In the genomic region with DNA sequence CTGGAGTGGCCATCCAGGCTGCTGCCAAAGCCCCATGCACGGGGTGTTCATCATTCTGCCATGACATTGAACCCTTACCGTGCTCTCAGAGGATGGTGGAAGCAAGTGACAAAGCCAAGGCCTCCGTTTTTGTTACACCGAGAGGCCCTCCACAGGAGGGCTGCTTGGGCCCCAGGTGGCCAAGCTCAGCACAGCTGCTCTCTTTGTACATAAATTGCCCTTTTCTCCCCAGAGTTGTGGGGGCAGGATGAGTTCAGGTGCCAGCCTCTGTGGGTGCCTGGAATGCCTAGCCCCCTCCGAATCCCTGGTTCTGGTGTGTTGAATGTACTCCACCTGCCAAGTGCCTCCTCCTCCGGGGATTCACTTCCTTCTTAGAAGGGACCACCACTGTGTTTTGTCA, we compare ENCODE assay signal across 2 cellular contexts.
TF ChIP-seq lines count a peak whose summit lies in the region.

No MANE protein-coding gene starts in this region.

TF ChIP-seq in HEK293T, 16 proteins besides CTCF, POLR2A, EP300 and RAD21:
- TF ChIP-seq ZNF384 (IDR thresholded peaks at IDR 0.05) (no peak), BHLHE40 (IDR thresholded peaks at IDR 0.05; ENCODE audit: borderline replicate concordance) (no peak), FOXM1 (IDR thresholded peaks at IDR 0.05; ENCODE audit: borderline replicate concordance) (no peak), SUZ12 (IDR thresholded peaks at IDR 0.05) (no peak), CTBP1 (IDR thresholded peaks at IDR 0.05; ENCODE audit: borderline replicate concordance) (no peak), ELF4 (IDR thresholded peaks at IDR 0.05) (no peak), FOXK2 (IDR thresholded peaks at IDR 0.05) (no peak), L3MBTL2 (conservative IDR thresholded peaks at IDR 0.05) (no peak), LEF1 (IDR thresholded peaks at IDR 0.05; ENCODE audit: borderline replicate concordance) (no peak), NFRKB (IDR thresholded peaks at IDR 0.05) (no peak), ARNT (IDR thresholded peaks at IDR 0.05) (no peak), HDGF (IDR thresholded peaks at IDR 0.05; ENCODE audit: borderline replicate concordance) (no peak), FOXA1 (IDR thresholded peaks at IDR 0.05) (no peak), TARDBP (IDR thresholded peaks at IDR 0.05) (no peak), SP1 (IDR thresholded peaks at IDR 0.05) (no peak)
- TF ChIP-seq, protein P1, sequence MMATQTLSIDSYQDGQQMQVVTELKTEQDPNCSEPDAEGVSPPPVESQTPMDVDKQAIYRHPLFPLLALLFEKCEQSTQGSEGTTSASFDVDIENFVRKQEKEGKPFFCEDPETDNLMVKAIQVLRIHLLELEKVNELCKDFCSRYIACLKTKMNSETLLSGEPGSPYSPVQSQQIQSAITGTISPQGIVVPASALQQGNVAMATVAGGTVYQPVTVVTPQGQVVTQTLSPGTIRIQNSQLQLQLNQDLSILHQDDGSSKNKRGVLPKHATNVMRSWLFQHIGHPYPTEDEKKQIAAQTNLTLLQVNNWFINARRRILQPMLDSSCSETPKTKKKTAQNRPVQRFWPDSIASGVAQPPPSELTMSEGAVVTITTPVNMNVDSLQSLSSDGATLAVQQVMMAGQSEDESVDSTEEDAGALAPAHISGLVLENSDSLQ (IDR thresholded peaks at IDR 0.05), result no peak

TF ChIP-seq in H1, 55 proteins besides CTCF, POLR2A, EP300 and RAD21:
- TF ChIP-seq SP4 (IDR thresholded peaks at IDR 0.05; ENCODE audit: low read length) (no peak), SIN3A (conservative IDR thresholded peaks at IDR 0.05 in 1 of 2, IDR thresholded peaks at IDR 0.05 in 1 of 2; ENCODE audit: low read depth in 1 of 2, low read length in 2 of 2) (no peak), KDM1A (IDR thresholded peaks at IDR 0.05; ENCODE audit: borderline replicate concordance, low read length) (peak; percentile 37; the same call in 1 of the 2 replicates)
- TF ChIP-seq, protein P2, sequence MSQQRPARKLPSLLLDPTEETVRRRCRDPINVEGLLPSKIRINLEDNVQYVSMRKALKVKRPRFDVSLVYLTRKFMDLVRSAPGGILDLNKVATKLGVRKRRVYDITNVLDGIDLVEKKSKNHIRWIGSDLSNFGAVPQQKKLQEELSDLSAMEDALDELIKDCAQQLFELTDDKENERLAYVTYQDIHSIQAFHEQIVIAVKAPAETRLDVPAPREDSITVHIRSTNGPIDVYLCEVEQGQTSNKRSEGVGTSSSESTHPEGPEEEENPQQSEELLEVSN (IDR thresholded peaks at IDR 0.05), result no peak
